ENCODE assay signal across 8 cellular contexts in genomic region chr13:46354143-46355087, GRCh38. TPM values are rescaled to one million over a fixed set of nuclear protein-coding genes. Genes with fewer than 3 reads are reported as not detected.
A peak's percentile ranks its signal among the peaks of the same experiment; 100 is the strongest.
DNase-seq lines count a peak whose midpoint lies in the region; ATAC-seq and TF ChIP-seq lines count a peak whose summit lies in the region.

No MANE protein-coding gene starts in this region.

- H3K9me3 ChIP-seq in uterus, result no peaks in the 10 kb centered on the region

- H3K4me3 ChIP-seq in choroid plexus epithelial cell (ENCODE audit: low read depth, low read length) (no peak overlapping the region), uterus (no peak overlapping the region)

- no peaks in the 10 kb centered on the region for H3K36me3 ChIP-seq in uterus

- H3K9me3 Mint-ChIP-seq in naive thymus-derived CD8-positive, alpha-beta T cell, result peaks cover 0 to 8% (median 0%) of the 10 kb centered on the region in 9 donors

- H3K4me3 Mint-ChIP-seq in naive thymus-derived CD8-positive, alpha-beta T cell, result peak overlapping the region in 1 of 10 donors; percentile 19

- peaks cover 5 to 9% (median 7%) of the 10 kb centered on the region in 4 donors for H3K4me1 Mint-ChIP-seq in naive thymus-derived CD8-positive, alpha-beta T cell

- no peaks in the 10 kb centered on the region for H3K27me3 ChIP-seq in uterus

- intact Hi-C loops in uterus (cut with DNase I; ENCODE audit: low total_unique reads), result no loop called here

- peaks cover 0 to 2% (median 0%) of the 10 kb centered on the region in 3 donors for H3K36me3 Mint-ChIP-seq in naive thymus-derived CD8-positive, alpha-beta T cell

- peak; percentile 96 for ATAC-seq in stimulated activated naive CD8-positive, alpha-beta T cell treated with anti-CD3 and anti-CD28 coated beads, Interleukin-15, Interleukin-2, amounts not matched to agents 100 U/mL and 50 U/mL, for 24 hours
- no peak for ATAC-seq in naive thymus-derived CD8-positive, alpha-beta T cell

- H3K27ac ChIP-seq in uterus, result no peak overlapping the region

- DNase-seq in stimulated activated CD4-positive, alpha-beta T cell treated with anti-CD3 and anti-CD28 coated beads, Interleukin-15, amount 100 ng/mL, for 24 hours, result peak; percentile 41
- DNase-seq in stimulated activated CD4-positive, alpha-beta T cell treated with anti-CD3 and anti-CD28 coated beads, Interleukin-12 subunit alpha, Interleukin-12 subunit beta, amount 100 ng/mL, for 4 hours, result no peak
- DNase-seq in NOMO-1 treated with dmso at 0.1 percent for 144 hours (lab: John Stamatoyannopoulos, UW; ENCODE audit: unreplicated experiment) (peak; percentile 33), choroid plexus epithelial cell (ENCODE audit: low read depth) (peak; percentile 96), uterus (no peak), NCI-H524 (lab: John Stamatoyannopoulos, UW) (no peak)
- peak; percentile 22 for DNase-seq in stimulated activated naive CD8-positive, alpha-beta T cell treated with anti-CD3 and anti-CD28 coated beads, Interleukin-15, Interleukin-2, amounts not matched to agents 100 U/mL and 50 U/mL, for 24 hours
- no peak for DNase-seq in naive thymus-derived CD8-positive, alpha-beta T cell

- POLR2A ChIA-PET in naive thymus-derived CD8-positive, alpha-beta T cell (lab: Charles Lee), result interaction anchor here (0.6 kb wide), 1 partner anchor 26 kb away, joined by 3 read pairs; no protein-coding TSS in a partner anchor

- H3K27me3 Mint-ChIP-seq in naive thymus-derived CD8-positive, alpha-beta T cell, result peaks cover 0 to 3% (median 0%) of the 10 kb centered on the region in 5 donors

- H3K27ac Mint-ChIP-seq in naive thymus-derived CD8-positive, alpha-beta T cell, result peak overlapping the region in 2 of 10 donors; percentile 55 to 94

- TF ChIP-seq CTCF in choroid plexus epithelial cell (conservative IDR thresholded peaks at IDR 0.05; ENCODE audit: low read depth, low read length) (no peak), uterus (IDR thresholded peaks at IDR 0.05) (no peak)

- no peak for TF ChIP-seq POLR2A in uterus (IDR thresholded peaks at IDR 0.05)

- no peaks in the 10 kb centered on the region for H3K4me1 ChIP-seq in uterus

RNA-seq across cellular contexts. Expression of gene RUBCNL, which starts 32.6 kb away (rescaled TPM):
- total RNA-seq in uterus, result 10 to 100 TPM in 1 of 4 donors, 1 to 10 TPM in 2, under 1 TPM in 1; 0.59 to 11.8 (median 3.3) TPM
- 10 to 100 TPM in 1 of 2 experiments, 1 to 10 TPM in 1; 9.7 to 10.6 TPM for total RNA-seq in naive thymus-derived CD8-positive, alpha-beta T cell
- polyA plus RNA-seq in naive thymus-derived CD8-positive, alpha-beta T cell, result under 1 TPM in 2 of 3 donors, not detected in 1; 0.12 to 0.57 TPM

Comparison
In these comparisons a context has a peak if more than half of its experiments do, and no peak if none do; other contexts are left out.
1. DNase-seq: peak in stimulated activated CD4-positive, alpha-beta T cell treated with anti-CD3 and anti-CD28 coated beads, Interleukin-15, amount 100 ng/mL, for 24 hours (single experiment), NOMO-1 treated with dmso at 0.1 percent for 144 hours (single experiment), choroid plexus epithelial cell (single experiment) and stimulated activated naive CD8-positive, alpha-beta T cell treated with anti-CD3 and anti-CD28 coated beads, Interleukin-15, Interleukin-2, amounts not matched to agents 100 U/mL and 50 U/mL, for 24 hours (single experiment); none in stimulated activated CD4-positive, alpha-beta T cell treated with anti-CD3 and anti-CD28 coated beads, Interleukin-12 subunit alpha, Interleukin-12 subunit beta, amount 100 ng/mL, for 4 hours (single experiment), uterus (0 of 2), naive thymus-derived CD8-positive, alpha-beta T cell (0 of 10) and NCI-H524 (0 of 2).